ENCODE assay signal across 15 cellular contexts in the genomic region with DNA sequence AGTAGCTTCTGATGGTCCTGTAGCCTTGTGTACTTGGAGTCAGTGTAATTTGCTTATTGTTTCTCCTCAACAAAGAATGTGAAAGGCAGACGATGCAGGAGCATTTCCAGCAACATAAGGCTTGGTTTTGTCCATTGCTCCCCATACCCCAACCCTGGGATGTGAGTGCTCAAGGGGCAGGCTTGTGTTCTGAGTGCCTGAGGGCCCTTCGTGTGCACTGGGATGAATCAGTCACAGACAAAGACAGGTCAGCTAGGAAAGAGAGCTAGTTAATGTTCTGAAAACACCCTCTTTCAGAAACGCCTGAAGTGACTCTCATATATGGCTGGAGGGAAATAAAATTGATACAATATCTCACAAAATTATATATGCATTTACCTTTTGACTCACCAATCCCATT. TPM values are rescaled to one million over a fixed set of nuclear protein-coding genes. Genes with fewer than 3 reads are reported as not detected.
DNase-seq lines count a peak whose midpoint lies in the region; FAIRE-seq and TF ChIP-seq lines count a peak whose summit lies in the region.
"Had no signal": no experiment of that assay in that cellular context is flagged by ENCODE, and none has a peak within 500 bp of the region (broad histone marks: within the 10 kb centered on the region; RNA-seq: fewer than 3 reads in every experiment).

No MANE protein-coding gene starts in this region.

- H3K36me3 ChIP-seq in BLaER1 (no peaks in the 10 kb centered on the region), Loucy (ENCODE audit: insufficient read depth, low read length) (no peaks in the 10 kb centered on the region; the same call in 1 of the 2 replicates), endothelial cell of umbilical vein (ENCODE audit: control insufficient read depth in 2 of 2, extremely low read depth in 1 of 2, insufficient read depth in 2 of 2, low read length in 2 of 2) (no peaks in the 10 kb centered on the region)

- no peak overlapping the region for H2AFZ ChIP-seq in Loucy (ENCODE audit: low read length)
- H2AFZ ChIP-seq in endothelial cell of umbilical vein (ENCODE audit: low read depth, low read length) = peak overlapping the region; percentile 49

- no peak overlapping the region for H3K27ac ChIP-seq in BLaER1
- H3K27ac ChIP-seq in endothelial cell of umbilical vein (ENCODE audit: insufficient read depth, low read depth, low read length) = peak overlapping the region; percentile 17
- H3K27ac ChIP-seq: HL-60 had no signal

- FAIRE-seq in endothelial cell of umbilical vein (lab: Jason Lieb, UNC) (peak; percentile 69), GM12892 (lab: Jason Lieb, UNC) (no peak)

- H3K27ac Mint-ChIP-seq in nephron = peak overlapping the region; percentile 89 to 95 (median 95)
- H3K27ac Mint-ChIP-seq: CD4-positive, alpha-beta T cell had no signal

- no TSS peak for BruUV-seq in endothelial cell of umbilical vein (replicated peaks; lab: Mats Ljungman, UMichigan)

- peaks cover 50% of the 10 kb centered on the region for H3K4me1 Mint-ChIP-seq in nephron

- POLR2A ChIA-PET in endothelial cell of umbilical vein (lab: Charles Lee) = interaction anchor here (0.7 kb wide), 1 partner anchor 105 kb away, joined by 3 read pairs; no protein-coding TSS in a partner anchor

- no peaks in the 10 kb centered on the region for H3K9me1 ChIP-seq in endothelial cell of umbilical vein (replicated peaks; ENCODE audit: control insufficient read depth, extremely low read depth, insufficient read depth, low read length)

- CTCF ChIA-PET in endothelial cell of umbilical vein (lab: Charles Lee) = interaction anchor here (1.0 to 4.2 kb wide), 7 partner anchors 10 to 90 kb away, joined by 3 to 34 read pairs (median 4); partner anchors contain the start of genes NCBP2L and TSC22D3

- intact Hi-C loops in endothelial cell of umbilical vein (cut with micrococcal nuclease) = loop anchor here (2.0 kb wide), 1 partner anchor 13 kb away; no protein-coding TSS in a partner anchor

- no peaks in the 10 kb centered on the region for H3F3A ChIP-seq in Loucy (ENCODE audit: low read depth)

- H3K27me3 ChIP-seq in BLaER1 (peaks cover 100% of the 10 kb centered on the region), Loucy (ENCODE audit: insufficient read depth, low read length, poor library complexity, severe bottlenecking) (no peaks in the 10 kb centered on the region), endothelial cell of umbilical vein (ENCODE audit: control insufficient read depth in 2 of 2, insufficient read depth in 2 of 2, low read length in 2 of 2) (no peaks in the 10 kb centered on the region)

- no peaks in the 10 kb centered on the region for H3K27me3 Mint-ChIP-seq in nephron (ENCODE audit: low read depth)
- H3K27me3 Mint-ChIP-seq: CD4-positive, alpha-beta T cell had no signal

- dilution Hi-C loops in endothelial cell of umbilical vein (cut with MboI; ENCODE audit: extremely low pct_ligation_motif_present, low sequenced_read_pairs) = no loop called here

- H3K9me3 ChIP-seq in BLaER1 (no peaks in the 10 kb centered on the region), Loucy (ENCODE audit: insufficient read depth, low read depth, low read length) (no peaks in the 10 kb centered on the region), endothelial cell of umbilical vein (replicated peaks; ENCODE audit: control insufficient read depth, insufficient read depth, low read length) (no peaks in the 10 kb centered on the region)

- H3K4me3 ChIP-seq in BLaER1 (no peak overlapping the region), Loucy (ENCODE audit: low read length, poor library complexity, severe bottlenecking) (peak overlapping the region; percentile 46), endothelial cell of umbilical vein (replicated peaks in 1 of 3; ENCODE audit: insufficient read depth in 1 of 3, low read depth in 1 of 3, low read length in 3 of 3) (no peak overlapping the region)

- peaks cover 3% of the 10 kb centered on the region for H3K9me3 Mint-ChIP-seq in nephron
- H3K9me3 Mint-ChIP-seq: CD4-positive, alpha-beta T cell had no signal

- H3K79me2 ChIP-seq in Loucy (ENCODE audit: insufficient read depth, low read length) (peaks cover 65% of the 10 kb centered on the region), endothelial cell of umbilical vein (ENCODE audit: control insufficient read depth, insufficient read depth, low read length) (no peaks in the 10 kb centered on the region)

- H3K4me1 ChIP-seq in BLaER1 (peaks cover 32% of the 10 kb centered on the region), Loucy (ENCODE audit: insufficient read depth, low read length, poor library complexity, severe bottlenecking) (peaks cover 59% of the 10 kb centered on the region), endothelial cell of umbilical vein (ENCODE audit: control insufficient read depth, extremely low read depth, insufficient read depth, low read length) (peaks cover 41% of the 10 kb centered on the region)

- H3K4me2 ChIP-seq in BLaER1 (peak overlapping the region; percentile 42; the same call in 1 of the 2 replicates), Loucy (ENCODE audit: low read depth, low read length, poor library complexity, severe bottlenecking) (peak overlapping the region; percentile 82), endothelial cell of umbilical vein (ENCODE audit: insufficient read depth, low read length) (peak overlapping the region; percentile 57)

- in situ Hi-C loops in GM13977 (cut with MboI; ENCODE audit: low pct_unique_long_range_greater_than_20kb, low sequenced_read_pairs, unreplicated experiment) = no loop called here

- DNase-seq in endothelial cell of umbilical vein (ENCODE audit: low read depth, low spot score) (no peak), GM13977 (ENCODE audit: low spot score) (no peak), SIG-M5 treated with dmso at 0.1 percent for 504 hours (lab: John Stamatoyannopoulos, UW; ENCODE audit: unreplicated experiment) (no peak), Kasumi-1 (lab: John Stamatoyannopoulos, UW) (no peak), GM12892 (ENCODE audit: insufficient read length) (no peak)
- DNase-seq: 8988T; AML-193; C1 segment of cervical spinal cord; CD4-positive, alpha-beta T cell; DMS153; DMS79 treated with DMSO at 0.1 percent for 48 hours had no signal

- H3K4me3 Mint-ChIP-seq in nephron = peak overlapping the region in 1 of 3 experiments; percentile 14
- H3K4me3 Mint-ChIP-seq: CD4-positive, alpha-beta T cell had no signal

- no peak for TF ChIP-seq POLR2A in endothelial cell of umbilical vein (IDR thresholded peaks at IDR 0.05; ENCODE audit: low read depth, low read length)
- no peak for TF ChIP-seq POLR2A in GM12892 (IDR thresholded peaks at IDR 0.05; ENCODE audit: low read depth, low read length)

- H3K9me2 ChIP-seq in Loucy (replicated peaks; ENCODE audit: low read depth, low read length) = no peaks in the 10 kb centered on the region

- H3K9ac ChIP-seq in BLaER1 (no peak overlapping the region), Loucy (ENCODE audit: low read depth, low read length, poor library complexity, severe bottlenecking) (no peak overlapping the region), endothelial cell of umbilical vein (replicated peaks; ENCODE audit: extremely low read depth, insufficient read depth, low read length) (no peak overlapping the region)

- H4K20me1 ChIP-seq in BLaER1 (no peaks in the 10 kb centered on the region; the same call in 1 of the 2 replicates), Loucy (ENCODE audit: insufficient read depth, low read length, poor library complexity, severe bottlenecking) (no peaks in the 10 kb centered on the region), endothelial cell of umbilical vein (replicated peaks; ENCODE audit: control insufficient read depth, extremely low read depth, insufficient read depth, low read length) (no peaks in the 10 kb centered on the region)

- no peaks in the 10 kb centered on the region for H3K36me3 Mint-ChIP-seq in nephron (ENCODE audit: low read depth)

- TF ChIP-seq CTCF in Loucy (conservative IDR thresholded peaks at IDR 0.05; ENCODE audit: low read length) (no peak), endothelial cell of umbilical vein (IDR thresholded peaks at IDR 0.05; ENCODE audit: extremely low read depth in 1 of 2, insufficient read depth in 1 of 2, low read depth in 1 of 2, low read length in 2 of 2) (no peak), nephron (IDR thresholded peaks at IDR 0.05; ENCODE audit: unreplicated experiment in 3 of 3) (no peak), GM13977 (IDR thresholded peaks at IDR 0.05; ENCODE audit: extremely low read depth, insufficient read depth, missing control alignments) (no peak)

TF ChIP-seq in endothelial cell of umbilical vein, 7 proteins besides CTCF, POLR2A, EP300 and RAD21:
- TF ChIP-seq GATA2 (IDR thresholded peaks at IDR 0.05; ENCODE audit: insufficient read depth, insufficient read length, low read depth, low read length) (no peak), FOS (IDR thresholded peaks at IDR 0.05; ENCODE audit: borderline replicate concordance, insufficient read depth, low read length) (no peak), EZH2 (IDR thresholded peaks at IDR 0.05; ENCODE audit: borderline replicate concordance, low read depth, low read length, severe bottlenecking) (no peak), MYC (IDR thresholded peaks at IDR 0.05; ENCODE audit: low read depth, low read length) (no peak), JUN (IDR thresholded peaks at IDR 0.05; ENCODE audit: borderline replicate concordance, insufficient read depth, insufficient read length, low read depth) (no peak), POLR2AphosphoS5 (IDR thresholded peaks at IDR 0.05; ENCODE audit: insufficient read depth, low read depth, low read length) (no peak)
- TF ChIP-seq, protein P1, sequence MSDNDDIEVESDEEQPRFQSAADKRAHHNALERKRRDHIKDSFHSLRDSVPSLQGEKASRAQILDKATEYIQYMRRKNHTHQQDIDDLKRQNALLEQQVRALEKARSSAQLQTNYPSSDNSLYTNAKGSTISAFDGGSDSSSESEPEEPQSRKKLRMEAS (IDR thresholded peaks at IDR 0.05; ENCODE audit: insufficient read depth, insufficient read length) = no peak

RNA-seq across cellular contexts. Expression of gene PRPS1, which starts 59.1 kb away (rescaled TPM):
- total RNA-seq in endothelial cell of umbilical vein = 36.8 and 38.7 TPM in 2 replicates
- 23.8 and 30.9 TPM in 2 replicates for polyA plus RNA-seq in endothelial cell of umbilical vein
- 31.9 and 38.3 TPM in 2 replicates for polyA plus RNA-seq in endothelial cell of umbilical vein (2011; cell fraction: cytosol; rRNA removed)
- polyA plus RNA-seq in endothelial cell of umbilical vein (2011; cell fraction: nucleus; rRNA removed) = 18.5 and 19.8 TPM in 2 replicates
- polyA plus RNA-seq in endothelial cell of umbilical vein (2012) = 37.5 and 46.7 TPM in 2 replicates
- polyA minus RNA-seq in endothelial cell of umbilical vein = 31.2 and 42.5 TPM in 2 replicates
- 59.0 TPM for polyA minus RNA-seq in endothelial cell of umbilical vein (2011; cell fraction: cytosol; rRNA and poly(A)+ RNA removed)
- 13.0 and 14.1 TPM in 2 replicates for polyA minus RNA-seq in endothelial cell of umbilical vein (2011; cell fraction: nucleus; rRNA and poly(A)+ RNA removed)
- polyA plus RNA-seq in GM12892 (2012; ENCODE audit: missing spikeins) = 54.9 TPM
